In the genomic region with DNA sequence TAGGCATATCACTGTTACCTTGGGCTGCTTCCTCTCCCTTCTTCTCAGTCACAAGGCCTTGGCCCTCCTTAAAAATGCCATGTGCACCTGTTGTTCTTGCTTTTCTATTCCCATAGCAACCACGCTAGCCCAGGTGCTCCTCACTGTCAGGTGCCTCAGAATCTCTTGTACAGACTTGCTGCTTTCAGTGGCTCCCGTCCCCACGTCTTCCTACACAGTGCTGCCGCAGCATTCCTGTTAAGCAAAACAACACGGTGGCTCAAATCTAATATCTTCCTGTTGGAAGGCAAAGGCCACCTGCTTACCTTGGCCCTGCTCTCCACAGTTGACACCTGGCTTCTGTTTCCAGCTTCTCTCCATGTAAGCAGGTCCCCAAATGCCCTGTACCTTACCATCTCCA, we compare ENCODE assay signal across 15 cellular contexts.
DNase-seq lines count a peak whose midpoint lies in the region; ATAC-seq and TF ChIP-seq lines count a peak whose summit lies in the region.
"Had no signal": no experiment of that assay in that cellular context is flagged by ENCODE, and none has a peak within 500 bp of the region (broad histone marks: within the 10 kb centered on the region; RNA-seq: fewer than 3 reads in every experiment).

No MANE protein-coding gene starts in this region.

- H3K27ac Mint-ChIP-seq in glutamatergic neuron (ENCODE audit: unreplicated experiment) (peak overlapping the region; percentile 57), mesothelial cell of epicardium (no peak overlapping the region)
- H3K27ac Mint-ChIP-seq: activated CD4-positive, alpha-beta memory T cell treated with anti-CD3 and anti-CD28 coated beads for 36 hours; T-helper 2 cell treated with Interferon-gamma antibody and Interleukin-4, amounts not matched to agents 5 μg/mL and 100 μg/mL, for 36 hours had no signal

- peaks cover 5% of the 10 kb centered on the region for H3K36me3 Mint-ChIP-seq in glutamatergic neuron (ENCODE audit: unreplicated experiment)
- no peaks in the 10 kb centered on the region for H3K36me3 Mint-ChIP-seq in mesothelial cell of epicardium
- H3K36me3 Mint-ChIP-seq: activated CD4-positive, alpha-beta memory T cell treated with anti-CD3 and anti-CD28 coated beads for 36 hours had no signal

- H3K4me3 Mint-ChIP-seq in glutamatergic neuron (ENCODE audit: unreplicated experiment) (peak overlapping the region; percentile 41), mesothelial cell of epicardium (no peak overlapping the region)
- H3K4me3 Mint-ChIP-seq: activated CD4-positive, alpha-beta memory T cell treated with anti-CD3 and anti-CD28 coated beads for 36 hours; T-helper 2 cell treated with Interferon-gamma antibody and Interleukin-4, amounts not matched to agents 5 μg/mL and 100 μg/mL, for 36 hours had no signal

- no peaks in the 10 kb centered on the region for H3K9me3 ChIP-seq in cardiac muscle cell (ENCODE audit: low read depth)
- H3K9me3 ChIP-seq in left ventricle myocardium inferior (replicated peaks): no peaks in the 10 kb centered on the region
- H3K9me3 ChIP-seq: Peyer's patch, psoas muscle had no signal

- H3K27me3 Mint-ChIP-seq in glutamatergic neuron (ENCODE audit: unreplicated experiment) (peaks cover 7% of the 10 kb centered on the region), mesothelial cell of epicardium (ENCODE audit: low read depth) (no peaks in the 10 kb centered on the region)
- H3K27me3 Mint-ChIP-seq: activated CD4-positive, alpha-beta memory T cell treated with anti-CD3 and anti-CD28 coated beads for 36 hours had no signal

- TF ChIP-seq CTCF in cardiac muscle cell (IDR thresholded peaks at IDR 0.05; ENCODE audit: low read depth, low read length) (no peak), left ventricle myocardium inferior (IDR thresholded peaks at IDR 0.05; ENCODE audit: borderline replicate concordance) (no peak), glutamatergic neuron (IDR thresholded peaks at IDR 0.05; ENCODE audit: partially characterized antibody, unreplicated experiment) (no peak), mesothelial cell of epicardium (IDR thresholded peaks at IDR 0.05; ENCODE audit: unreplicated experiment) (no peak)

- peaks cover 15% of the 10 kb centered on the region for H3K9me3 Mint-ChIP-seq in glutamatergic neuron (ENCODE audit: unreplicated experiment)
- H3K9me3 Mint-ChIP-seq in mesothelial cell of epicardium: no peaks in the 10 kb centered on the region
- H3K9me3 Mint-ChIP-seq: activated CD4-positive, alpha-beta memory T cell treated with anti-CD3 and anti-CD28 coated beads for 36 hours; T-helper 2 cell treated with Interferon-gamma antibody and Interleukin-4, amounts not matched to agents 5 μg/mL and 100 μg/mL, for 36 hours had no signal

- ATAC-seq in GM18502 (IDR thresholded peaks at IDR 0.05; ENCODE audit: poor library complexity, unreplicated experiment) (no peak), left colon (no peak)

- peaks cover 46% of the 10 kb centered on the region for H3K4me1 Mint-ChIP-seq in glutamatergic neuron (ENCODE audit: low read depth, unreplicated experiment)
- H3K4me1 Mint-ChIP-seq in mesothelial cell of epicardium: peaks cover 24% of the 10 kb centered on the region

- peak overlapping the region; percentile 85 for H3K27ac ChIP-seq in cardiac muscle cell
- no peak overlapping the region for H3K27ac ChIP-seq in left ventricle myocardium inferior (replicated peaks)
- H3K27ac ChIP-seq: psoas muscle had no signal

- no peaks in the 10 kb centered on the region for H3K27me3 ChIP-seq in cardiac muscle cell
- H3K27me3 ChIP-seq in left ventricle myocardium inferior (ENCODE audit: low read depth): no peaks in the 10 kb centered on the region
- H3K27me3 ChIP-seq: Peyer's patch had no signal

- intact Hi-C loops in left ventricle myocardium inferior (cut with micrococcal nuclease) (no loop called here), left colon (cut with DNase I, micrococcal nuclease) (no loop called here)

- H3K4me3 ChIP-seq in cardiac muscle cell: no peak overlapping the region
- no peak overlapping the region for H3K4me3 ChIP-seq in left ventricle myocardium inferior
- H3K4me3 ChIP-seq: Peyer's patch, psoas muscle had no signal

- H3K36me3 ChIP-seq in cardiac muscle cell (no peaks in the 10 kb centered on the region), left ventricle myocardium inferior (no peaks in the 10 kb centered on the region)
- H3K36me3 ChIP-seq: Peyer's patch had no signal

- DNase-seq in cardiac muscle cell (ENCODE audit: low read depth in 1 of 2, low spot score in 1 of 2): no peak
- no peak for DNase-seq in left ventricle myocardium inferior
- peak; percentile 35 for DNase-seq in NCI-H345 treated with DMSO at 0.1 percent for 48 hours (lab: John Stamatoyannopoulos, UW; ENCODE audit: unreplicated experiment)
- DNase-seq in glutamatergic neuron: no peak
- DNase-seq in stimulated activated CD4-positive, alpha-beta T cell treated with anti-CD3 and anti-CD28 coated beads, Interleukin-4, amount 100 ng/mL, for 1 hour: no peak
- DNase-seq in mesothelial cell of epicardium (ENCODE audit: low spot score in 2 of 2, unreplicated experiment in 2 of 2): no peak
- DNase-seq in left colon: no peak
- DNase-seq: activated CD4-positive, alpha-beta memory T cell treated with anti-CD3 and anti-CD28 coated beads for 36 hours; activated naive CD4-positive, alpha-beta T cell treated with Interleukin-2 at 50 U/mL for 16 hours; AML-193; NCI-H1048; Peyer's patch; psoas muscle had no signal

- H3K4me1 ChIP-seq in cardiac muscle cell (ENCODE audit: low read depth) (peaks cover 71% of the 10 kb centered on the region), left ventricle myocardium inferior (peaks cover 53% of the 10 kb centered on the region)
- H3K4me1 ChIP-seq: psoas muscle had no signal
